In the genomic region with DNA sequence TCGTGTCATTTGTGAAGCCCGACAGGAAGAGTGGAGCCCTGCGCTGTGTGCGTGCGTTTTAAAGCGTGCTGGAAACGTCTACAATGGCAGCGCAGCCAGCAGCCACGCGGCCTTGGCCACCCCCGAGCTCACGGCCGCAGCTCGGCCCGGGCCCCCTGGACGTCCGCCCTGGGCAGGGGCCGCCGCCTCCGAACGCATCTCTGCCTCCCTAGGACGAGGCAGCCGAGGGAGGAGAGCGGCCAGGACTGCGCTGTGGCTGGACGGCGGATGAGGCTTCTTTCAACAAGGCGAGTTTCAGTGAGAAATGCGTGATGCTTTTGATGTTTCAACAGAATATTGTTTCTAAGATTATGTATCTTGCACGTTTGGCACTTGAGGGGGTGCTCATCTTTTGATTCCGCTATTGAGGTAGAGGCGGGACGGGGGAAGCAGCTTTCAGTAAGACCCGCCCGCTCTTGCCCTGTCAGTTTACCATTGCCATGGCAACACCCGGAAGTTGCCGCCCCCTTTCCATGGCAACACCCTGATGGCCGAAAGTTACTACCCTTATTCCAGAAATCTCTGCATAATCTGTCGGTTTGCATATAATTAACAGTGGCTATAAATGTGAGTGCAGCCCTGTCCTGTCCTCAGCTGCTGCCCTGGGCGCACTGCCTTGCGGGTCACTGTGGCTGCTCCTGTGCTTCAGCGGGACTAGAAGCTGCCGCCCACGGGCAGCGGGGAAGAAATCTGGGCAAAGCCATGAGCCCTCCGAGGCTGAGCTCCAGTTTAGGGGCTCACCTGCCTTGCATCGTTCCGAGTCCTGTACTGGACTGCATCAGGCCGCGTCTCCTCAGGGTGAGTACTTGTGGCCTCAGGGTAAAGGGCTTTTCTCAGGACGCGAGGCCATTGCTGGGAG, we compare ENCODE assay signal across 8 cellular contexts. TPM values are rescaled to one million over a fixed set of nuclear protein-coding genes. Genes with fewer than 3 reads are reported as not detected.
A peak's percentile ranks its signal among the peaks of the same experiment; 100 is the strongest.
DNase-seq lines count a peak whose midpoint lies in the region; ATAC-seq and TF ChIP-seq lines count a peak whose summit lies in the region.

No MANE protein-coding gene starts in this region.

- TF ChIP-seq POLR2A in GM15510 (IDR thresholded peaks at IDR 0.05; ENCODE audit: borderline replicate concordance, extremely low read depth, insufficient read length), result peak; percentile 60

- DNase-seq in NCI-H187 treated with DMSO at 0.1 percent for 48 hours (lab: John Stamatoyannopoulos, UW) (peak; percentile 20), left lobe of liver (ENCODE audit: low spot score) (peak; percentile 86), OCI-M1 (lab: John Stamatoyannopoulos, UW) (no peak)
- peak; percentile 49 to 66 for DNase-seq in activated CD4-positive, alpha-beta T cell treated with anti-CD3 and anti-CD28 coated beads for 24 hours (ENCODE audit: low read depth in 2 of 2)
- DNase-seq in stimulated activated CD4-positive, alpha-beta T cell treated with anti-CD3 and anti-CD28 coated beads, Interleukin-2, amount 100 ng/mL, for 24 hours, result peak; percentile 81 to 85

- ATAC-seq in HG02763 (IDR thresholded peaks at IDR 0.05; ENCODE audit: unreplicated experiment), result peak; percentile 79
- ATAC-seq in left lobe of liver, result peak; percentile 86

- H3K27ac ChIP-seq in cingulate gyrus (ENCODE audit: low read depth, low read length), result peak overlapping the region; percentile 83

RNA-seq across cellular contexts. Expression of a gene that starts 38.6 kb away (rescaled TPM):
- 5.4 TPM for total RNA-seq in left lobe of liver
